ENCODE assay signal across 26 cellular contexts in the genomic region with DNA sequence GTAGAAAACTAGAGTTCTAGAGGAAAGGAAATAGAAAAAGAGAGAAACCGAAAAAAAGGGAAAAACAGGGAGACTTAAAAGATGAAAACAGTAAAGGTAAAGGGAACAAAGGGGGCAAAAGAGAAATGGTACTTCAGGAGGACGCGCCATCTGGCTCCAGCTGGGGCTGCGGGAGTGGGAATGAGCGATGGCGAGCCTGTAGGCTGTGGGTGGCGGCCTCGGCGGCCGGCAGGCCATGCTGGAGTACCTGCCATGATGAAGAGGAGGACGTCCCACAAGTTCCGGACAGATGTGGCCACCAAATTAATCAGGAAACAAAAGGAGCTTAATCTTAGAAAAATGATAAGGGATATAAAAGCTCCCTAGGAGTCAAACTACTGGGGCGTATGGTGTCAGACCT.
"Had no signal": no experiment of that assay in that cellular context is flagged by ENCODE, and none has a peak within 500 bp of the region (broad histone marks: within the 10 kb centered on the region; RNA-seq: fewer than 3 reads in every experiment).

No MANE protein-coding gene starts in this region.

- H3K27ac Mint-ChIP-seq: activated CD4-positive, alpha-beta memory T cell treated with anti-CD3 and anti-CD28 coated beads for 36 hours; activated CD4-positive, alpha-beta T cell treated with anti-CD3 and anti-CD28 coated beads, Interleukin-2, amount 10 ng/mL, durations not matched to agents 7 days and 5 days; activated naive CD8-positive, alpha-beta T cell; activated T-cell treated with anti-CD3 and anti-CD28 coated beads, Interleukin-2, amount 50 U/mL, for 72 hours; T-helper 1 cell treated with Interleukin-12 subunit alpha and Interleukin-12 subunit beta and Interleukin-4 antibody, amounts not matched to agents 30 μg/mL and 1 μg/mL, for 36 hours had no signal

- H3K9me3 Mint-ChIP-seq: activated CD4-positive, alpha-beta memory T cell treated with anti-CD3 and anti-CD28 coated beads for 36 hours; activated CD4-positive, alpha-beta T cell treated with anti-CD3 and anti-CD28 coated beads, Interleukin-2, amount 10 ng/mL, durations not matched to agents 7 days and 5 days; activated T-cell treated with anti-CD3 and anti-CD28 coated beads, Interleukin-2, amount 50 U/mL, for 72 hours; T-helper 1 cell treated with Interleukin-12 subunit alpha and Interleukin-12 subunit beta and Interleukin-4 antibody, amounts not matched to agents 30 μg/mL and 1 μg/mL, for 36 hours had no signal

- H3K4me1 Mint-ChIP-seq: activated CD4-positive, alpha-beta T cell treated with anti-CD3 and anti-CD28 coated beads, Interleukin-2, amount 10 ng/mL, durations not matched to agents 7 days and 5 days had no signal

- H3K27ac ChIP-seq: brain microvascular endothelial cell, cardiac muscle cell, Peyer's patch, RWPE1, SJCRH30 had no signal

- H3K4me3 ChIP-seq: cardiac muscle cell, K562, Peyer's patch, SJCRH30 had no signal

- DNase-seq: activated CD4-positive, alpha-beta memory T cell treated with anti-CD3 and anti-CD28 coated beads for 36 hours; activated CD4-positive, alpha-beta T cell treated with anti-CD3 and anti-CD28 coated beads, Interleukin-2, amount 10 ng/mL, durations not matched to agents 7 days and 5 days; activated CD4-positive, CD25-positive, alpha-beta regulatory T cell; activated CD8-positive, alpha-beta memory T cell treated with anti-CD3 and anti-CD28 coated beads for 24 hours; activated naive CD4-positive, alpha-beta T cell treated with Interleukin-2 at 50 U/mL for 16 hours; activated T-cell treated with anti-CD3 and anti-CD28 coated beads, Interleukin-2, amount 50 U/mL, for 72 hours; amygdala; brain microvascular endothelial cell; Karpas-422; MM.1S; NCI-H1105; NCI-H1436; NCI-H1694 treated with DMSO at 0.1 percent for 48 hours; NCI-H2029 treated with DMSO at 0.1 percent for 48 hours; NCI-H510A treated with DMSO at 0.1 percent for 48 hours; Peyer's patch; Right ventricle myocardium superior; SJCRH30; SK-N-SH; SW 1271; T-helper 9 cell had no signal

- H3K9ac ChIP-seq: SK-N-SH had no signal

- H3K4me3 Mint-ChIP-seq: activated CD4-positive, alpha-beta memory T cell treated with anti-CD3 and anti-CD28 coated beads for 36 hours; activated CD4-positive, alpha-beta T cell treated with anti-CD3 and anti-CD28 coated beads, Interleukin-2, amount 10 ng/mL, durations not matched to agents 7 days and 5 days; activated naive CD8-positive, alpha-beta T cell; activated T-cell treated with anti-CD3 and anti-CD28 coated beads, Interleukin-2, amount 50 U/mL, for 72 hours; T-helper 1 cell treated with Interleukin-12 subunit alpha and Interleukin-12 subunit beta and Interleukin-4 antibody, amounts not matched to agents 30 μg/mL and 1 μg/mL, for 36 hours had no signal

- ATAC-seq: activated T-cell treated with anti-CD3 and anti-CD28 coated beads, Interleukin-2, amount 50 U/mL, for 72 hours; K562 had no signal

- H3K9me3 ChIP-seq: Peyer's patch, SJCRH30, SK-N-SH had no signal

- H3K27me3 ChIP-seq: brain microvascular endothelial cell, cardiac muscle cell, Peyer's patch, SJCRH30 had no signal

- H3K4me2 ChIP-seq: SK-N-SH had no signal

- H3K4me1 ChIP-seq: Peyer's patch, SJCRH30 had no signal

- H3K27me3 Mint-ChIP-seq: activated CD4-positive, alpha-beta memory T cell treated with anti-CD3 and anti-CD28 coated beads for 36 hours; activated CD4-positive, alpha-beta T cell treated with anti-CD3 and anti-CD28 coated beads, Interleukin-2, amount 10 ng/mL, durations not matched to agents 7 days and 5 days; activated naive CD8-positive, alpha-beta T cell had no signal
